8 cellular contexts compared by ENCODE assay signal in the genomic region with DNA sequence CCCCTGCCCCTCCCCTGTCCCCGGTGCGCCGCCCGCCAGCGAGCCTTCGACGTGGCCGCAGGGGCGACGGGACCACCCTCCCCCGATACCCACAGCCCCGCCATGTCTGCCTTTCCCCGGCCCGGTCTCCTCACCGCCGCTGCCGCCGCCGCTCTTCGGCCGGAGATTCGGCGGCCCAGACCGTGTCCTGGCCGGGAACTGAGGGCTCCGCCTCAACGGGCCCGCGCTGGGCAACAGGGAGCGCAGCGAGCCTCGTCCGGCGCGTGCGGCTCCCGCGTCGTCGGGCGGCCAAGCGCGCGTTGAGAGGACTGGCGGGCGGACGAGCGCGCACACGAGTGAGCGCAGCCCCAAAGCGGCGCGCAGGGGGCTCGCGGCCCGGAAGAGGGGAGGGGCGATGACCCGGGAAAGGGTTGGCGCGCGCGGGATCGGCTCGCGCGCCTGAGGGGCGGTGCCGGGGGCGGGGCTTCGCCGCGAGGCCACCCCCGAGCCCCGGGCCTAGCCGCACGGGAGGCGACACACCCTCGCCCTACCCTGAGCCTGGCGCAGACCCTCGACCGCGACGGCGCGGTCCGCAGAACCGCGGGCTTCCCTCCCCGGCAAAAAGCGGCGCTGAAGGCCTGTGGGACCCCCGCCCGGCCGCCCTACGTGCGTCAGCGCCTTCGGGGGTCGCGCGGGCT. TPM values are rescaled to one million over a fixed set of nuclear protein-coding genes. Genes with fewer than 3 reads are reported as not detected.
DNase-seq lines count a peak whose midpoint lies in the region; ATAC-seq and TF ChIP-seq lines count a peak whose summit lies in the region.

A gene with protein sequence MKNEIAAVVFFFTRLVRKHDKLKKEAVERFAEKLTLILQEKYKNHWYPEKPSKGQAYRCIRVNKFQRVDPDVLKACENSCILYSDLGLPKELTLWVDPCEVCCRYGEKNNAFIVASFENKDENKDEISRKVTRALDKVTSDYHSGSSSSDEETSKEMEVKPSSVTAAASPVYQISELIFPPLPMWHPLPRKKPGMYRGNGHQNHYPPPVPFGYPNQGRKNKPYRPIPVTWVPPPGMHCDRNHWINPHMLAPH (minus strand): TSS at position 337 of the 677 bp plus-strand sequence. CDS start 3,757 bp downstream, outside the sequence.

- no peak for TF ChIP-seq CTCF in AG04449 (IDR thresholded peaks at IDR 0.05; ENCODE audit: insufficient read depth, low read length, missing control alignments)

- H3K27ac ChIP-seq in cingulate gyrus (ENCODE audit: low read depth, low read length), result peak within 1 kb of the TSS; percentile 82

- H3K9me3 Mint-ChIP-seq in activated CD4-positive, alpha-beta T cell treated with anti-CD3 and anti-CD28 coated beads for 36 hours (ENCODE audit: low read depth), result peaks cover 2% of the 10 kb centered on the region

- H3K4me3 ChIP-seq in AG04449 (ENCODE audit: low read depth, low read length), result peak within 1 kb of the TSS; percentile 79

- H3K27me3 Mint-ChIP-seq in activated CD4-positive, alpha-beta T cell treated with anti-CD3 and anti-CD28 coated beads for 36 hours, result no peaks in the 10 kb centered on the region

- intact Hi-C loops in activated CD4-positive, alpha-beta T cell treated with anti-CD3 and anti-CD28 coated beads for 36 hours (cut with DNase I, micrococcal nuclease), result loop anchor here (1.0 to 10.0 kb wide), 6 partner anchors 62 to 1880 kb away; a partner anchor contains a TSS
- intact Hi-C loops in left colon (cut with DNase I, micrococcal nuclease), result no loop called here

- H3K36me3 Mint-ChIP-seq in activated CD4-positive, alpha-beta T cell treated with anti-CD3 and anti-CD28 coated beads for 36 hours (ENCODE audit: low read depth), result peaks cover 33% of the 10 kb centered on the region

- peak within 1 kb of the TSS; percentile 75 for H3K4me3 Mint-ChIP-seq in activated CD4-positive, alpha-beta T cell treated with anti-CD3 and anti-CD28 coated beads for 36 hours

- CTCF ChIA-PET in AG04449 (lab: Yijun Ruan, JAX), result interaction anchor here (1.2 kb wide), 1 partner anchor 21 kb away, joined by 3 read pairs; no protein-coding TSS in a partner anchor
- CTCF ChIA-PET in activated CD4-positive, alpha-beta T cell treated with anti-CD3 and anti-CD28 coated beads for 36 hours (lab: Charles Lee), result no interaction called here

- DNase-seq in AG04449 (ENCODE audit: low read depth, low spot score) (no peak), NCI-H2196 treated with DMSO at 0.1 percent for 48 hours (lab: John Stamatoyannopoulos, UW; ENCODE audit: unreplicated experiment) (peak; percentile 47), left colon (peak; percentile 75 to 83)
- DNase-seq in activated CD4-positive, alpha-beta T cell treated with anti-CD3 and anti-CD28 coated beads for 36 hours, result peak; percentile 89
- peak; percentile 79 to 82 for DNase-seq in stimulated activated CD4-positive, alpha-beta T cell treated with anti-CD3 and anti-CD28 coated beads, Interleukin-1b, Interleukin-23, amount 100 ng/mL, for 4 hours (ENCODE audit: low read depth in 2 of 2)

- POLR2A ChIA-PET in AG04449 (lab: Yijun Ruan, JAX), result no interaction called here
- POLR2A ChIA-PET in activated CD4-positive, alpha-beta T cell treated with anti-CD3 and anti-CD28 coated beads for 36 hours (lab: Charles Lee), result interaction anchor here (0.6 to 1.1 kb wide), 2 partner anchors 64 to 205 kb away, joined by 3 read pairs; no protein-coding TSS in a partner anchor

- peaks cover 37% of the 10 kb centered on the region for H3K4me1 Mint-ChIP-seq in activated CD4-positive, alpha-beta T cell treated with anti-CD3 and anti-CD28 coated beads for 36 hours

- H3K27ac Mint-ChIP-seq in activated CD4-positive, alpha-beta T cell treated with anti-CD3 and anti-CD28 coated beads for 36 hours, result peak within 1 kb of the TSS; percentile 94

- ATAC-seq in GM18858 (IDR thresholded peaks at IDR 0.05; ENCODE audit: unreplicated experiment) (peak; percentile 65), HG03064 (IDR thresholded peaks at IDR 0.05; ENCODE audit: low read depth, unreplicated experiment) (peak; percentile 75), left colon (peak; percentile 77)
- peak; percentile 85 for ATAC-seq in activated CD4-positive, alpha-beta T cell treated with anti-CD3 and anti-CD28 coated beads for 36 hours

RNA-seq across cellular contexts. Expression of the gene that starts here (rescaled TPM):
- 10 to 100 TPM; 35.6 to 38.3 TPM for total RNA-seq in activated CD4-positive, alpha-beta T cell treated with anti-CD3 and anti-CD28 coated beads for 36 hours
- total RNA-seq in left colon, result 10 to 100 TPM; 21.6 to 25.2 TPM

Comparison
In these comparisons a context has a peak if more than half of its experiments do, and no peak if none do; other contexts are left out.
1. intact Hi-C loops: an anchor here in activated CD4-positive, alpha-beta T cell treated with anti-CD3 and anti-CD28 coated beads for 36 hours (1.0 to 10.0 kb wide); none called in left colon.